In the genomic region with DNA sequence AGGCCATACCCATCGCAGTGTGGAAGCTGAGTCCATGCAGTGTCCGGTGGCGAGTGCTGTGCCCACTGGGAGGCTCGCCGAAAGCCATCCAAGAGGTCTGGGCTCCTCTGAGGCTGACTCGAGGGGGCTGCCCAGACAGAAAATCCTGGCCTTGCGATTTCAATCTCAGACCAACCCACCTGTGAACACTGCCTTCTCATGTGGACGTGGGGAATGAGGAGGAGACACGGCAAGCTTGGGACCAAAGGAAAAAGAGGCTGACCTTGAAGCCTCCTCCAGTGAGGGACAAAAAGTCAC, we compare ENCODE assay signal across 15 cellular contexts.
A peak's percentile ranks its signal among the peaks of the same experiment; 100 is the strongest.
DNase-seq lines count a peak whose midpoint lies in the region; ATAC-seq, FAIRE-seq and TF ChIP-seq lines count a peak whose summit lies in the region.
"Had no signal": no experiment of that assay in that cellular context is flagged by ENCODE, and none has a peak within 500 bp of the region (broad histone marks: within the 10 kb centered on the region; RNA-seq: fewer than 3 reads in every experiment).

No MANE protein-coding gene starts in this region.

- no peak overlapping the region for H2BK120ac ChIP-seq in mesenchymal stem cell (ENCODE audit: low read depth, low read length)

- H2AFZ ChIP-seq in mesenchymal stem cell (ENCODE audit: low read depth, low read length): no peak overlapping the region

- H3K14ac ChIP-seq in mesenchymal stem cell (ENCODE audit: low read length in 2 of 2): peak overlapping the region in 1 of 2 experiments; percentile 74

- H3K9me3 ChIP-seq in mesenchymal stem cell (ENCODE audit: control insufficient read depth, low read length): no peaks in the 10 kb centered on the region

- peak overlapping the region; percentile 42 to 44 for H3K4ac ChIP-seq in mesenchymal stem cell (ENCODE audit: low read depth in 1 of 2, low read length in 2 of 2)

- H2BK5ac ChIP-seq in mesenchymal stem cell (ENCODE audit: low read depth, low read length, poor library complexity, severe bottlenecking): no peak overlapping the region

- no peak overlapping the region for H2BK15ac ChIP-seq in mesenchymal stem cell (ENCODE audit: low read depth, poor library complexity, severe bottlenecking)

- H3K23ac ChIP-seq in mesenchymal stem cell (ENCODE audit: low read length in 2 of 2): peak overlapping the region in 1 of 2 experiments; percentile 5

- TF ChIP-seq CTCF in natural killer cell (IDR thresholded peaks at IDR 0.05): no peak

- H3K27me3 ChIP-seq in mesenchymal stem cell (ENCODE audit: control insufficient read depth in 1 of 2, insufficient read depth in 1 of 2, low read length in 2 of 2): peaks cover 0 to 8% of the 10 kb centered on the region in 2 experiments
- H3K27me3 ChIP-seq: BE2C had no signal

- peak overlapping the region; percentile 18 to 88 for H2BK12ac ChIP-seq in mesenchymal stem cell (ENCODE audit: low read length in 2 of 2)

- no peak overlapping the region for H3K27ac ChIP-seq in mesenchymal stem cell (ENCODE audit: low read length, poor library complexity, severe bottlenecking)
- H3K27ac ChIP-seq: C4-2B had no signal

- ATAC-seq in natural killer cell treated with Interleukin-12 subunit alpha and Interleukin-12 subunit beta and Interleukin-15 and Interleukin-18, amount 100 ng/mL, for 72 hours: no peak
- ATAC-seq in natural killer cell: no peak
- ATAC-seq in GM18517 (IDR thresholded peaks at IDR 0.05; ENCODE audit: unreplicated experiment): no peak
- ATAC-seq in HG02870 (IDR thresholded peaks at IDR 0.05; ENCODE audit: unreplicated experiment): no peak
- ATAC-seq: GM12878, HCT116 had no signal

- H3K4me3 ChIP-seq in mesenchymal stem cell (ENCODE audit: insufficient read depth in 1 of 2, low read depth in 1 of 2, low read length in 2 of 2): no peak overlapping the region
- H3K4me3 ChIP-seq: GM12878 had no signal

- H3K27ac Mint-ChIP-seq in natural killer cell treated with Interleukin-12 subunit alpha and Interleukin-12 subunit beta and Interleukin-15 and Interleukin-18, amount 100 ng/mL, for 72 hours: no peak overlapping the region
- H3K27ac Mint-ChIP-seq in natural killer cell: no peak overlapping the region
- H3K27ac Mint-ChIP-seq: CD4-positive, alpha-beta memory T cell; IgD-negative memory B cell had no signal

- peaks cover 0 to 2% of the 10 kb centered on the region in 2 donors for H3K4me1 Mint-ChIP-seq in natural killer cell treated with Interleukin-12 subunit alpha and Interleukin-12 subunit beta and Interleukin-15 and Interleukin-18, amount 100 ng/mL, for 72 hours (ENCODE audit: low read depth in 2 of 2)
- no peaks in the 10 kb centered on the region for H3K4me1 Mint-ChIP-seq in natural killer cell
- H3K4me1 Mint-ChIP-seq: IgD-negative memory B cell had no signal

- no peaks in the 10 kb centered on the region for H3K4me1 ChIP-seq in mesenchymal stem cell (ENCODE audit: control insufficient read depth, insufficient read depth, low read depth, low read length)
- H3K4me1 ChIP-seq: BE2C had no signal

- intact Hi-C loops in natural killer cell (cut with micrococcal nuclease): no loop called here
- intact Hi-C loops in posterior vena cava (cut with DNase I): no loop called here

- no peak for TF ChIP-seq POLR2A in GM12892 (IDR thresholded peaks at IDR 0.05; ENCODE audit: low read depth, low read length)

- peak; percentile 39 for DNase-seq in natural killer cell treated with Interleukin-12 subunit alpha and Interleukin-12 subunit beta and Interleukin-15 and Interleukin-18, amount 100 ng/mL, for 72 hours (ENCODE audit: low spot score)
- DNase-seq in natural killer cell: no peak
- DNase-seq in mesenchymal stem cell: no peak
- DNase-seq in posterior vena cava (ENCODE audit: low spot score): peak; percentile 37
- DNase-seq in GM12892 (ENCODE audit: insufficient read length): no peak
- DNase-seq: BE2C; CD4-positive, alpha-beta memory T cell; DMS79 had no signal

- H3K4me3 Mint-ChIP-seq in natural killer cell treated with Interleukin-12 subunit alpha and Interleukin-12 subunit beta and Interleukin-15 and Interleukin-18, amount 100 ng/mL, for 72 hours: no peak overlapping the region
- H3K4me3 Mint-ChIP-seq in natural killer cell: no peak overlapping the region
- H3K4me3 Mint-ChIP-seq: CD4-positive, alpha-beta memory T cell; IgD-negative memory B cell had no signal

- WGBS in mesenchymal stem cell: 77% methylated on average over 8 of the region's 9 CpGs

- H2AK5ac ChIP-seq in mesenchymal stem cell (ENCODE audit: low read length, severe bottlenecking): no peak overlapping the region

- peaks cover 9% of the 10 kb centered on the region for H3K36me3 Mint-ChIP-seq in natural killer cell treated with Interleukin-12 subunit alpha and Interleukin-12 subunit beta and Interleukin-15 and Interleukin-18, amount 100 ng/mL, for 72 hours
- no peaks in the 10 kb centered on the region for H3K36me3 Mint-ChIP-seq in natural killer cell
- H3K36me3 Mint-ChIP-seq: CD4-positive, alpha-beta memory T cell; IgD-negative memory B cell had no signal

- no peak overlapping the region for H3K4me2 ChIP-seq in mesenchymal stem cell (ENCODE audit: low read length, poor library complexity, severe bottlenecking)

- no peaks in the 10 kb centered on the region for H3K36me3 ChIP-seq in mesenchymal stem cell (ENCODE audit: control insufficient read depth in 1 of 2, insufficient read depth in 2 of 2, low read depth in 1 of 2, low read length in 2 of 2)
- H3K36me3 ChIP-seq: BE2C had no signal

- no peak for FAIRE-seq in GM12892 (lab: Jason Lieb, UNC)
- FAIRE-seq: A204.1, GM12878 had no signal

- peak overlapping the region; percentile 80 for H4K91ac ChIP-seq in mesenchymal stem cell (ENCODE audit: low read length)

- H3K9ac ChIP-seq in mesenchymal stem cell (ENCODE audit: low read length): no peak overlapping the region

- no peaks in the 10 kb centered on the region for H3K79me1 ChIP-seq in mesenchymal stem cell (replicated peaks; ENCODE audit: low read length, poor library complexity, severe bottlenecking)

- H3K9me3 Mint-ChIP-seq in natural killer cell treated with Interleukin-12 subunit alpha and Interleukin-12 subunit beta and Interleukin-15 and Interleukin-18, amount 100 ng/mL, for 72 hours: peaks cover 11% of the 10 kb centered on the region
- H3K9me3 Mint-ChIP-seq in natural killer cell: peaks cover 3 to 8% of the 10 kb centered on the region in 2 donors

- peaks cover 1 to 6% of the 10 kb centered on the region in 2 donors for H3K27me3 Mint-ChIP-seq in natural killer cell treated with Interleukin-12 subunit alpha and Interleukin-12 subunit beta and Interleukin-15 and Interleukin-18, amount 100 ng/mL, for 72 hours
- peaks cover 2 to 3% of the 10 kb centered on the region in 2 donors for H3K27me3 Mint-ChIP-seq in natural killer cell (ENCODE audit: low read depth in 2 of 2)

- H3K18ac ChIP-seq in mesenchymal stem cell (ENCODE audit: low read depth in 1 of 2, low read length in 2 of 2): peak overlapping the region; percentile 64 to 89

- H4K8ac ChIP-seq in mesenchymal stem cell (ENCODE audit: low read length): no peak overlapping the region

Comparison
In these comparisons a context has a peak if more than half of its experiments do, and no peak if none do; other contexts are left out.
1. DNase-seq: peak in natural killer cell treated with Interleukin-12 subunit alpha and Interleukin-12 subunit beta and Interleukin-15 and Interleukin-18, amount 100 ng/mL, for 72 hours (single experiment) and posterior vena cava (single experiment); none in natural killer cell (single experiment), mesenchymal stem cell (single experiment) and GM12892 (single experiment).